ENCODE assay signal across 8 cellular contexts in the genomic region with DNA sequence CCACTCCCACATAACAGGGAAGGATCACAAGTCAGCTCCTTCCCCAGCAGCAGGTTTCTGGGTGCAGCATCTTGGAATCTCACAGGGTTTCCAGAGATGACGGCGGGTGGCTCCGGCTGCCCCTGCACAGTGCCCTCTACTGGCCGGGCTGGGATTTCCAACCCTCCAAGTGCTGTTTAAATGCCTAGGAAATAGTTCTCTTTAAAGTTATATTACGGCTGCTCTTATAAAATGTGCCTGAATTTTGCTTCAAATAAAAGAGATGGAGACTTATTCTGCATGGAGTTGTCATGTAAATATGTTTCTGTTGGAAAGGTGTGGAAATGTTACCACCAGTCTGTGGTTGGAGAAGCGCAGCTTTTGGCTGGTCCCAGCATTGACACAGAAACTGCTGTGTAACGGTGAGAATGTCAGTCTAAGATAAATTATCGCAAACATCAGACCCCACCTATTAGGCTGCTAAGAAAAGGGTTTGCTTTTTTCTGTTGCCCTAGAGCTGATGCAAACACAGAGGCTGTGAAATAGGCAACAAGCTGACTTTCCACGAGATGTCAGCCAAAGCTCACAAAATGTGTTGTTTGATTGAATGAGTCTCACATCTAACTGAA. TPM values are rescaled to one million over a fixed set of nuclear protein-coding genes. Genes with fewer than 3 reads are reported as not detected.
A peak's percentile ranks its signal among the peaks of the same experiment; 100 is the strongest.
DNase-seq lines count a peak whose midpoint lies in the region; ATAC-seq and TF ChIP-seq lines count a peak whose summit lies in the region.

No MANE protein-coding gene starts in this region.

- no peaks in the 10 kb centered on the region for H3K9me3 ChIP-seq in PC-3 (ENCODE audit: low read length)
- H3K9me3 ChIP-seq in left lung, result no peaks in the 10 kb centered on the region

- H3K4me2 ChIP-seq in PC-3 (ENCODE audit: low read length), result no peak overlapping the region

- peaks cover 40% of the 10 kb centered on the region for H3K4me1 Mint-ChIP-seq in stimulated activated naive CD8-positive, alpha-beta T cell treated with anti-CD3 and anti-CD28 coated beads, Interleukin-15, amount 100 ng/mL, for 72 hours

- H3K27me3 Mint-ChIP-seq in stimulated activated naive CD8-positive, alpha-beta T cell treated with anti-CD3 and anti-CD28 coated beads, Interleukin-15, amount 100 ng/mL, for 72 hours, result no peaks in the 10 kb centered on the region

- H4K20me1 ChIP-seq in PC-3 (ENCODE audit: low read length), result 0 out of 2 replicates have a peak, but pooled peaks cover 6% of the 10 kb centered on the region

- H3K27ac Mint-ChIP-seq in stimulated activated naive CD8-positive, alpha-beta T cell treated with anti-CD3 and anti-CD28 coated beads, Interleukin-15, amount 100 ng/mL, for 72 hours, result no peak overlapping the region

- TF ChIP-seq CTCF in PC-3 (conservative IDR thresholded peaks at IDR 0.05; ENCODE audit: low read depth, low read length) (peak; percentile 87), left lung (IDR thresholded peaks at IDR 0.05) (peak; percentile 46 to 66)

- no peak for ATAC-seq in activated CD4-positive, CD25-positive, alpha-beta regulatory T cell treated with anti-CD3 and anti-CD28 coated beads, Interleukin-2, amount 50 U/mL, for 24 hours
- ATAC-seq in PC-3 (no peak), left lung (peak; percentile 51), GM18505 (IDR thresholded peaks at IDR 0.05; ENCODE audit: unreplicated experiment) (no peak)
- ATAC-seq in stimulated activated naive CD8-positive, alpha-beta T cell treated with anti-CD3 and anti-CD28 coated beads, Interleukin-15, amount 100 ng/mL, for 72 hours, result no peak

- H3K9ac ChIP-seq in PC-3 (ENCODE audit: low read length), result no peak overlapping the region

- H3K9me2 ChIP-seq in PC-3 (replicated peaks; ENCODE audit: low read length), result no peaks in the 10 kb centered on the region

- POLR2A ChIA-PET in PC-3 (lab: Charles Lee; ENCODE audit: unreplicated experiment), result no interaction called here

- no peak overlapping the region for H3K27ac ChIP-seq in PC-3 (ENCODE audit: low read length)
- H3K27ac ChIP-seq in left lung, result no peak overlapping the region

- H3K9me3 Mint-ChIP-seq in stimulated activated naive CD8-positive, alpha-beta T cell treated with anti-CD3 and anti-CD28 coated beads, Interleukin-15, amount 100 ng/mL, for 72 hours, result no peaks in the 10 kb centered on the region

- TF ChIP-seq POLR2A in GM18505 (IDR thresholded peaks at IDR 0.05; ENCODE audit: borderline replicate concordance, extremely low read depth, insufficient read depth, insufficient read length), result no peak

- H3K27me3 ChIP-seq in PC-3 (ENCODE audit: low read length), result no peaks in the 10 kb centered on the region
- H3K27me3 ChIP-seq in left lung, result peaks cover 0 to 9% of the 10 kb centered on the region in 2 donors

- no peaks in the 10 kb centered on the region for H3F3A ChIP-seq in PC-3 (ENCODE audit: low read length, unreplicated experiment)

- peaks cover 17% of the 10 kb centered on the region for H3K79me2 ChIP-seq in PC-3 (ENCODE audit: low read length)

- peak in 3 of 4 experiments; percentile 10 to 27 (median 17) for DNase-seq in activated CD4-positive, CD25-positive, alpha-beta regulatory T cell (lab: John Stamatoyannopoulos, UW)
- DNase-seq in PC-3 (peak; percentile 53), left lung (peak in 1 of 2 donors; percentile 88), SHP77 treated with DMSO at 0.1 percent for 48 hours (lab: John Stamatoyannopoulos, UW) (no peak)
- peak; percentile 87 for DNase-seq in activated effector memory CD4-positive, alpha-beta T cell treated with anti-CD3 and anti-CD28 coated beads, Interleukin-2, amount 50 U/mL, for 16 hours
- peak; percentile 50 to 53 for DNase-seq in stimulated activated naive CD8-positive, alpha-beta T cell treated with anti-CD3 and anti-CD28 coated beads, Interleukin-15, amount 100 ng/mL, for 72 hours

- H3K4me1 ChIP-seq in PC-3 (ENCODE audit: insufficient read depth, low read length) (peaks cover 11% of the 10 kb centered on the region), left lung (peaks cover 4 to 29% of the 10 kb centered on the region in 2 donors)

- no peak overlapping the region for H3K4me3 ChIP-seq in PC-3 (ENCODE audit: low read length)
- no peak overlapping the region for H3K4me3 ChIP-seq in left lung

- CTCF ChIA-PET in PC-3 (lab: Charles Lee), result interaction anchor here (0.6 to 1.5 kb wide), 3 partner anchors 71 to 278 kb away, joined by 3 to 19 read pairs (median 3); no protein-coding TSS in a partner anchor

- no peak overlapping the region for H2AFZ ChIP-seq in PC-3 (ENCODE audit: low read length)

- no TSS peak for BruUV-seq in PC-3 (replicated peaks; lab: Mats Ljungman, UMichigan)

- H3K36me3 ChIP-seq in PC-3 (ENCODE audit: low read depth, low read length), result peaks cover 10% of the 10 kb centered on the region
- H3K36me3 ChIP-seq in left lung, result no peaks in the 10 kb centered on the region

- intact Hi-C loops in PC-3 (cut with micrococcal nuclease), result no loop called here
- intact Hi-C loops in left lung (cut with DNase I), result no loop called here

- no peak overlapping the region for H3K4me3 Mint-ChIP-seq in stimulated activated naive CD8-positive, alpha-beta T cell treated with anti-CD3 and anti-CD28 coated beads, Interleukin-15, amount 100 ng/mL, for 72 hours

RNA-seq across cellular contexts. Expression of gene HJURP, which starts 3.3 kb away (rescaled TPM):
- total RNA-seq in PC-3 (2014; rRNA removed), result 31.7 and 37.0 TPM in 2 replicates
- 1 to 10 TPM; 1.8 to 7.1 TPM for total RNA-seq in left lung

RNA-seq across cellular contexts. Expression of gene TRPM8, which starts 59.6 kb away (rescaled TPM):
- total RNA-seq in PC-3 (2014; rRNA removed) (not detected in 2 replicates), left lung (not detected)
